1 cellular context compared by ENCODE assay signal in the genomic region with DNA sequence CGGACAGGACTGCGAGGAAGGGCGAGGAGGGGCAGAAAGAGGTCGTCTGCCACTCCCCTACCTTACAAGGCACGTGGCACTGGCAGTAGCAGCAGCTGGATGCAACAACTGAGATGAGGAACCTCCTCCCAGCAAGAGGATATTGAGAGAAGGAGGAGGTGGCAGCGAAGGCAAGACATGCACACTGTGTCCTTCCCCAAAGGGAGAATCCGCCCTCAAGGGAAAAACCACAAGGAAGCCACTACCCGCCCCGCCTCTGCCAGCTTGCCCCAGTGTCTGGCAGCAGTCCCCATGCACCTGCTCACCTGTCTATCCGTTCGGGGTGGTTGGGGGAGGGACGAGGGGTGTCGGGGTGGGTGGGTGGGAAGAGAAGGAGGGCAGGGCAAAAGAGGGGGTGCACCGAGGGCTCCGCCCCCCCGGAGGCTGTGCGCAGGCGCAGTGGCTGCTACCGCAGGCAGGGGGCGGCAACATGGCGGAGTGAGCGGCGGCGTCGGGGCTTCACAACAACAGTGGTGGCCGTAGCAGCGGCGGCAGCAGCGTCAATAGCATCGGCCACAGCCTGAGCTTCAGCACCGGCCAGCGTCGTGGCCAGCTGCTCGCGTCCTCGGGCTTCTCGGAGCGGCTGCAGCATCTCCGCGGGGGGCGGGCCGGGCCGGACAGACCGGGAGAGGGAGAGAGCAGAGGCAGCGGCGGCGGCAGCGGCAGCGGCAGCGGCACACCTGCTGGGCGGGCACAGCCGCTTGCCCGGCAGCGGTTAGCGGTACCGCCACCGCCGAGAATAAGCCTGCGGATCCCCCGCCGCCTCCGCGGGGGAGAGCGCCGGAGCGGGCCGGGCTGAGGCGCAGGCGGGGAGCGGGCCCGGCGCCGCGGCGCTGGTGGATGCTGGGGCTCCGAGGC.
TF ChIP-seq lines count a peak whose summit lies in the region.

A gene with protein sequence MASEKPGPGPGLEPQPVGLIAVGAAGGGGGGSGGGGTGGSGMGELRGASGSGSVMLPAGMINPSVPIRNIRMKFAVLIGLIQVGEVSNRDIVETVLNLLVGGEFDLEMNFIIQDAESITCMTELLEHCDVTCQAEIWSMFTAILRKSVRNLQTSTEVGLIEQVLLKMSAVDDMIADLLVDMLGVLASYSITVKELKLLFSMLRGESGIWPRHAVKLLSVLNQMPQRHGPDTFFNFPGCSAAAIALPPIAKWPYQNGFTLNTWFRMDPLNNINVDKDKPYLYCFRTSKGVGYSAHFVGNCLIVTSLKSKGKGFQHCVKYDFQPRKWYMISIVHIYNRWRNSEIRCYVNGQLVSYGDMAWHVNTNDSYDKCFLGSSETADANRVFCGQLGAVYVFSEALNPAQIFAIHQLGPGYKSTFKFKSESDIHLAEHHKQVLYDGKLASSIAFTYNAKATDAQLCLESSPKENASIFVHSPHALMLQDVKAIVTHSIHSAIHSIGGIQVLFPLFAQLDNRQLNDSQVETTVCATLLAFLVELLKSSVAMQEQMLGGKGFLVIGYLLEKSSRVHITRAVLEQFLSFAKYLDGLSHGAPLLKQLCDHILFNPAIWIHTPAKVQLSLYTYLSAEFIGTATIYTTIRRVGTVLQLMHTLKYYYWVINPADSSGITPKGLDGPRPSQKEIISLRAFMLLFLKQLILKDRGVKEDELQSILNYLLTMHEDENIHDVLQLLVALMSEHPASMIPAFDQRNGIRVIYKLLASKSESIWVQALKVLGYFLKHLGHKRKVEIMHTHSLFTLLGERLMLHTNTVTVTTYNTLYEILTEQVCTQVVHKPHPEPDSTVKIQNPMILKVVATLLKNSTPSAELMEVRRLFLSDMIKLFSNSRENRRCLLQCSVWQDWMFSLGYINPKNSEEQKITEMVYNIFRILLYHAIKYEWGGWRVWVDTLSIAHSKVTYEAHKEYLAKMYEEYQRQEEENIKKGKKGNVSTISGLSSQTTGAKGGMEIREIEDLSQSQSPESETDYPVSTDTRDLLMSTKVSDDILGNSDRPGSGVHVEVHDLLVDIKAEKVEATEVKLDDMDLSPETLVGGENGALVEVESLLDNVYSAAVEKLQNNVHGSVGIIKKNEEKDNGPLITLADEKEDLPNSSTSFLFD (N-terminal part only) (plus strand): TSS at position 436 of the 897 bp plus-strand sequence. CDS start 551 bp downstream, outside the sequence.

TF ChIP-seq in HEK293, 187 proteins besides CTCF, POLR2A, EP300 and RAD21 (continued from another document and continues in another):
- TF ChIP-seq ZNF366 (tag by site-specific recombination; conservative IDR thresholded peaks at IDR 0.05) (0 out of 2 replicates have a peak, but pooled peaks have one; percentile 41), ZNF514 (tag by site-specific recombination; IDR thresholded peaks at IDR 0.05) (no peak), ZNF544 (tag by site-specific recombination; IDR thresholded peaks at IDR 0.05) (no peak), ZNF2 (tag by site-specific recombination; IDR thresholded peaks at IDR 0.05) (0 out of 2 replicates have a peak, but pooled peaks have one; percentile 49), ZNF501 (tag by site-specific recombination; IDR thresholded peaks at IDR 0.05) (peak; percentile 44; the same call in 1 of the 2 replicates), ZNF391 (tag by site-specific recombination; IDR thresholded peaks at IDR 0.05; ENCODE audit: borderline replicate concordance, low read depth) (peak; percentile 44; the same call in 1 of the 2 replicates), ZNF302 (tag by site-specific recombination; IDR thresholded peaks at IDR 0.05; ENCODE audit: low read depth) (no peak), ZNF341 (tag by site-specific recombination; IDR thresholded peaks at IDR 0.05; ENCODE audit: low read depth) (peak; percentile 58), ZNF10 (tag by site-specific recombination; IDR thresholded peaks at IDR 0.05) (peak; percentile 42; the same call in 1 of the 2 replicates), ZNF596 (tag by site-specific recombination; IDR thresholded peaks at IDR 0.05) (no peak), ZSCAN30 (tag by site-specific recombination; IDR thresholded peaks at IDR 0.05) (peak; percentile 34; the same call in 1 of the 2 replicates), SP3 (tag by site-specific recombination; IDR thresholded peaks at IDR 0.05) (peak; percentile 56), GLIS2 (tag by site-specific recombination; IDR thresholded peaks at IDR 0.05) (peak; percentile 99), SP7 (tag by site-specific recombination; IDR thresholded peaks at IDR 0.05) (0 out of 2 replicates have a peak, but pooled peaks have one; percentile 12), SP2 (tag by site-specific recombination; IDR thresholded peaks at IDR 0.05) (peak; percentile 65), KLF9 (tag by site-specific recombination; IDR thresholded peaks at IDR 0.05; ENCODE audit: low read depth) (peak; percentile 90), ZXDB (tag by site-specific recombination; IDR thresholded peaks at IDR 0.05) (peak; percentile 41; the same call in 1 of the 2 replicates), ZNF239 (tag by site-specific recombination; IDR thresholded peaks at IDR 0.05) (no peak), ZSCAN16 (tag by site-specific recombination; IDR thresholded peaks at IDR 0.05) (no peak), OVOL3 (tag by site-specific recombination; IDR thresholded peaks at IDR 0.05) (no peak), YY1 (tag by site-specific recombination; IDR thresholded peaks at IDR 0.05) (peak; percentile 80), GLI4 (tag by site-specific recombination; IDR thresholded peaks at IDR 0.05) (no peak), SCRT1 (tag by site-specific recombination; IDR thresholded peaks at IDR 0.05; ENCODE audit: borderline replicate concordance) (no peak)
- TF ChIP-seq, protein P1, sequence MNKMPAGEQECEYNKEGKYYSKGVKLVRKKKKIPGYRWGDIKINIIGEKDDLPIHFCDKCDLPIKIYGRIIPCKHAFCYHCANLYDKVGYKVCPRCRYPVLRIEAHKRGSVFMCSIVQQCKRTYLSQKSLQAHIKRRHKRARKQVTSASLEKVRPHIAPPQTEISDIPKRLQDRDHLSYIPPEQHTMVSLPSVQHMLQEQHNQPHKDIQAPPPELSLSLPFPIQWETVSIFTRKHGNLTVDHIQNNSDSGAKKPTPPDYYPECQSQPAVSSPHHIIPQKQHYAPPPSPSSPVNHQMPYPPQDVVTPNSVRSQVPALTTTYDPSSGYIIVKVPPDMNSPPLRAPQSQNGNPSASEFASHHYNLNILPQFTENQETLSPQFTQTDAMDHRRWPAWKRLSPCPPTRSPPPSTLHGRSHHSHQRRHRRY (tag by site-specific recombination; IDR thresholded peaks at IDR 0.05), result no peak
- TF ChIP-seq, protein P2, sequence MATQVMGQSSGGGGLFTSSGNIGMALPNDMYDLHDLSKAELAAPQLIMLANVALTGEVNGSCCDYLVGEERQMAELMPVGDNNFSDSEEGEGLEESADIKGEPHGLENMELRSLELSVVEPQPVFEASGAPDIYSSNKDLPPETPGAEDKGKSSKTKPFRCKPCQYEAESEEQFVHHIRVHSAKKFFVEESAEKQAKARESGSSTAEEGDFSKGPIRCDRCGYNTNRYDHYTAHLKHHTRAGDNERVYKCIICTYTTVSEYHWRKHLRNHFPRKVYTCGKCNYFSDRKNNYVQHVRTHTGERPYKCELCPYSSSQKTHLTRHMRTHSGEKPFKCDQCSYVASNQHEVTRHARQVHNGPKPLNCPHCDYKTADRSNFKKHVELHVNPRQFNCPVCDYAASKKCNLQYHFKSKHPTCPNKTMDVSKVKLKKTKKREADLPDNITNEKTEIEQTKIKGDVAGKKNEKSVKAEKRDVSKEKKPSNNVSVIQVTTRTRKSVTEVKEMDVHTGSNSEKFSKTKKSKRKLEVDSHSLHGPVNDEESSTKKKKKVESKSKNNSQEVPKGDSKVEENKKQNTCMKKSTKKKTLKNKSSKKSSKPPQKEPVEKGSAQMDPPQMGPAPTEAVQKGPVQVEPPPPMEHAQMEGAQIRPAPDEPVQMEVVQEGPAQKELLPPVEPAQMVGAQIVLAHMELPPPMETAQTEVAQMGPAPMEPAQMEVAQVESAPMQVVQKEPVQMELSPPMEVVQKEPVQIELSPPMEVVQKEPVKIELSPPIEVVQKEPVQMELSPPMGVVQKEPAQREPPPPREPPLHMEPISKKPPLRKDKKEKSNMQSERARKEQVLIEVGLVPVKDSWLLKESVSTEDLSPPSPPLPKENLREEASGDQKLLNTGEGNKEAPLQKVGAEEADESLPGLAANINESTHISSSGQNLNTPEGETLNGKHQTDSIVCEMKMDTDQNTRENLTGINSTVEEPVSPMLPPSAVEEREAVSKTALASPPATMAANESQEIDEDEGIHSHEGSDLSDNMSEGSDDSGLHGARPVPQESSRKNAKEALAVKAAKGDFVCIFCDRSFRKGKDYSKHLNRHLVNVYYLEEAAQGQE (tag by site-specific recombination; IDR thresholded peaks at IDR 0.05), result peak; percentile 67
- TF ChIP-seq, protein P3, sequence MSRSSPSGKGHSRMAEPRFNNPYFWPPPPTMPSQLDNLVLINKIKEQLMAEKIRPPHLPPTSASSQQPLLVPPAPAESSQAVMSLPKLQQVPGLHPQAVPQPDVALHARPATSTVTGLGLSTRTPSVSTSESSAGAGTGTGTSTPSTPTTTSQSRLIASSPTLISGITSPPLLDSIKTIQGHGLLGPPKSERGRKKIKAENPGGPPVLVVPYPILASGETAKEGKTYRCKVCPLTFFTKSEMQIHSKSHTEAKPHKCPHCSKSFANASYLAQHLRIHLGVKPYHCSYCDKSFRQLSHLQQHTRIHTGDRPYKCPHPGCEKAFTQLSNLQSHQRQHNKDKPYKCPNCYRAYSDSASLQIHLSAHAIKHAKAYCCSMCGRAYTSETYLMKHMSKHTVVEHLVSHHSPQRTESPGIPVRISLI (tag by site-specific recombination; IDR thresholded peaks at IDR 0.05), result no peak
- TF ChIP-seq, protein P4, sequence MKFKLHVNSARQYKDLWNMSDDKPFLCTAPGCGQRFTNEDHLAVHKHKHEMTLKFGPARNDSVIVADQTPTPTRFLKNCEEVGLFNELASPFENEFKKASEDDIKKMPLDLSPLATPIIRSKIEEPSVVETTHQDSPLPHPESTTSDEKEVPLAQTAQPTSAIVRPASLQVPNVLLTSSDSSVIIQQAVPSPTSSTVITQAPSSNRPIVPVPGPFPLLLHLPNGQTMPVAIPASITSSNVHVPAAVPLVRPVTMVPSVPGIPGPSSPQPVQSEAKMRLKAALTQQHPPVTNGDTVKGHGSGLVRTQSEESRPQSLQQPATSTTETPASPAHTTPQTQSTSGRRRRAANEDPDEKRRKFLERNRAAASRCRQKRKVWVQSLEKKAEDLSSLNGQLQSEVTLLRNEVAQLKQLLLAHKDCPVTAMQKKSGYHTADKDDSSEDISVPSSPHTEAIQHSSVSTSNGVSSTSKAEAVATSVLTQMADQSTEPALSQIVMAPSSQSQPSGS (tag by site-specific recombination; IDR thresholded peaks at IDR 0.05; ENCODE audit: low read depth), result no peak
- TF ChIP-seq, protein P5, sequence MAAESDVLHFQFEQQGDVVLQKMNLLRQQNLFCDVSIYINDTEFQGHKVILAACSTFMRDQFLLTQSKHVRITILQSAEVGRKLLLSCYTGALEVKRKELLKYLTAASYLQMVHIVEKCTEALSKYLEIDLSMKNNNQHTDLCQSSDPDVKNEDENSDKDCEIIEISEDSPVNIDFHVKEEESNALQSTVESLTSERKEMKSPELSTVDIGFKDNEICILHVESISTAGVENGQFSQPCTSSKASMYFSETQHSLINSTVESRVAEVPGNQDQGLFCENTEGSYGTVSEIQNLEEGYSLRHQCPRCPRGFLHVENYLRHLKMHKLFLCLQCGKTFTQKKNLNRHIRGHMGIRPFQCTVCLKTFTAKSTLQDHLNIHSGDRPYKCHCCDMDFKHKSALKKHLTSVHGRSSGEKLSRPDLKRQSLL (tag by site-specific recombination; IDR thresholded peaks at IDR 0.05), result no peak
- TF ChIP-seq, protein P6, sequence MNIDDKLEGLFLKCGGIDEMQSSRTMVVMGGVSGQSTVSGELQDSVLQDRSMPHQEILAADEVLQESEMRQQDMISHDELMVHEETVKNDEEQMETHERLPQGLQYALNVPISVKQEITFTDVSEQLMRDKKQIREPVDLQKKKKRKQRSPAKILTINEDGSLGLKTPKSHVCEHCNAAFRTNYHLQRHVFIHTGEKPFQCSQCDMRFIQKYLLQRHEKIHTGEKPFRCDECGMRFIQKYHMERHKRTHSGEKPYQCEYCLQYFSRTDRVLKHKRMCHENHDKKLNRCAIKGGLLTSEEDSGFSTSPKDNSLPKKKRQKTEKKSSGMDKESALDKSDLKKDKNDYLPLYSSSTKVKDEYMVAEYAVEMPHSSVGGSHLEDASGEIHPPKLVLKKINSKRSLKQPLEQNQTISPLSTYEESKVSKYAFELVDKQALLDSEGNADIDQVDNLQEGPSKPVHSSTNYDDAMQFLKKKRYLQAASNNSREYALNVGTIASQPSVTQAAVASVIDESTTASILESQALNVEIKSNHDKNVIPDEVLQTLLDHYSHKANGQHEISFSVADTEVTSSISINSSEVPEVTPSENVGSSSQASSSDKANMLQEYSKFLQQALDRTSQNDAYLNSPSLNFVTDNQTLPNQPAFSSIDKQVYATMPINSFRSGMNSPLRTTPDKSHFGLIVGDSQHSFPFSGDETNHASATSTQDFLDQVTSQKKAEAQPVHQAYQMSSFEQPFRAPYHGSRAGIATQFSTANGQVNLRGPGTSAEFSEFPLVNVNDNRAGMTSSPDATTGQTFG (tag by site-specific recombination; IDR thresholded peaks at IDR 0.05; ENCODE audit: borderline replicate concordance), result no peak
- TF ChIP-seq, protein P7, sequence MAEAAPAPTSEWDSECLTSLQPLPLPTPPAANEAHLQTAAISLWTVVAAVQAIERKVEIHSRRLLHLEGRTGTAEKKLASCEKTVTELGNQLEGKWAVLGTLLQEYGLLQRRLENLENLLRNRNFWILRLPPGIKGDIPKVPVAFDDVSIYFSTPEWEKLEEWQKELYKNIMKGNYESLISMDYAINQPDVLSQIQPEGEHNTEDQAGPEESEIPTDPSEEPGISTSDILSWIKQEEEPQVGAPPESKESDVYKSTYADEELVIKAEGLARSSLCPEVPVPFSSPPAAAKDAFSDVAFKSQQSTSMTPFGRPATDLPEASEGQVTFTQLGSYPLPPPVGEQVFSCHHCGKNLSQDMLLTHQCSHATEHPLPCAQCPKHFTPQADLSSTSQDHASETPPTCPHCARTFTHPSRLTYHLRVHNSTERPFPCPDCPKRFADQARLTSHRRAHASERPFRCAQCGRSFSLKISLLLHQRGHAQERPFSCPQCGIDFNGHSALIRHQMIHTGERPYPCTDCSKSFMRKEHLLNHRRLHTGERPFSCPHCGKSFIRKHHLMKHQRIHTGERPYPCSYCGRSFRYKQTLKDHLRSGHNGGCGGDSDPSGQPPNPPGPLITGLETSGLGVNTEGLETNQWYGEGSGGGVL (tag by site-specific recombination; IDR thresholded peaks at IDR 0.05), result peak; percentile 56
